14 cellular contexts compared by ENCODE assay signal in genomic region chr7:6489612-6490011, GRCh38. TPM values are rescaled to one million over a fixed set of nuclear protein-coding genes. Genes with fewer than 3 reads are reported as not detected.
A peak's percentile ranks its signal among the peaks of the same experiment; 100 is the strongest.
DNase-seq lines count a peak whose midpoint lies in the region; ATAC-seq and TF ChIP-seq lines count a peak whose summit lies in the region.
"Had no signal": no experiment of that assay in that cellular context is flagged by ENCODE, and none has a peak within 500 bp of the region (broad histone marks: within the 10 kb centered on the region; RNA-seq: fewer than 3 reads in every experiment).

No MANE protein-coding gene starts in this region.

- intact Hi-C loops in activated CD8-positive, alpha-beta T cell treated with anti-CD3 and anti-CD28 coated beads for 36 hours (cut with micrococcal nuclease): no loop called here
- intact Hi-C loops in sigmoid colon (cut with DNase I): no loop called here

- H3K4me2 ChIP-seq in Loucy (ENCODE audit: low read depth, low read length, poor library complexity, severe bottlenecking): no peak overlapping the region

- no peak for TF ChIP-seq EP300 in sigmoid colon (IDR thresholded peaks at IDR 0.05)

- no peak overlapping the region for H3K27ac ChIP-seq in sigmoid colon

- H3K36me3 Mint-ChIP-seq in activated CD8-positive, alpha-beta T cell treated with anti-CD3 and anti-CD28 coated beads for 36 hours (ENCODE audit: low read depth): no peaks in the 10 kb centered on the region
- H3K36me3 Mint-ChIP-seq in activated CD8-positive, alpha-beta T cell treated with anti-CD3 and anti-CD28 coated beads, Interleukin-2, amount 10 ng/mL, durations not matched to agents 7 days and 5 days (ENCODE audit: low read depth): no peaks in the 10 kb centered on the region
- H3K36me3 Mint-ChIP-seq: activated naive CD4-positive, alpha-beta T cell treated with anti-CD3 and anti-CD28 coated beads, Interleukin-2, amount 10 ng/mL, durations not matched to agents 7 days and 5 days had no signal

- peaks cover 2% of the 10 kb centered on the region for H3K4me1 Mint-ChIP-seq in activated CD8-positive, alpha-beta T cell treated with anti-CD3 and anti-CD28 coated beads for 36 hours (ENCODE audit: low read depth)
- peaks cover 3% of the 10 kb centered on the region for H3K4me1 Mint-ChIP-seq in activated CD8-positive, alpha-beta T cell treated with anti-CD3 and anti-CD28 coated beads, Interleukin-2, amount 10 ng/mL, durations not matched to agents 7 days and 5 days (ENCODE audit: low read depth)

- H3K36me3 ChIP-seq in Loucy (ENCODE audit: insufficient read depth, low read length) (no peaks in the 10 kb centered on the region), sigmoid colon (no peaks in the 10 kb centered on the region)

- no peak for DNase-seq in activated CD8-positive, alpha-beta T cell treated with anti-CD3 and anti-CD28 coated beads for 36 hours
- DNase-seq in activated CD8-positive, alpha-beta T cell treated with anti-CD3 and anti-CD28 coated beads, Interleukin-2, amount 10 ng/mL, durations not matched to agents 7 days and 5 days: no peak
- DNase-seq in SW480 (ENCODE audit: low spot score) (peak; percentile 75), sigmoid colon (no peak), DMS153 treated with DMSO at 0.1 percent for 48 hours (lab: John Stamatoyannopoulos, UW; ENCODE audit: unreplicated experiment) (no peak)
- DNase-seq: activated CD4-positive, alpha-beta T cell treated with anti-CD3 and anti-CD28 coated beads for 1 hour; activated naive CD4-positive, alpha-beta T cell treated with anti-CD3 and anti-CD28 coated beads, Interleukin-2, amount 10 ng/mL, durations not matched to agents 7 days and 5 days; NCI-H2107; trophoblast cell had no signal

- CTCF ChIA-PET in activated CD8-positive, alpha-beta T cell treated with anti-CD3 and anti-CD28 coated beads for 36 hours (lab: Charles Lee): no interaction called here
- CTCF ChIA-PET in activated CD8-positive, alpha-beta T cell treated with anti-CD3 and anti-CD28 coated beads, Interleukin-2, amount 10 ng/mL, durations not matched to agents 7 days and 5 days (lab: Charles Lee): interaction anchor here (0.8 to 1.4 kb wide), 2 partner anchors 11 to 26 kb away, joined by 3 read pairs; no protein-coding TSS in a partner anchor

- no peaks in the 10 kb centered on the region for H3F3A ChIP-seq in Loucy (ENCODE audit: low read depth)

- H3K4me1 ChIP-seq in Loucy (ENCODE audit: insufficient read depth, low read length, poor library complexity, severe bottlenecking) (peaks cover under 1% of the 10 kb centered on the region), sigmoid colon (peaks cover 0 to 3% (median under 1%) of the 10 kb centered on the region in 4 donors)

- H2AFZ ChIP-seq in Loucy (ENCODE audit: low read length): no peak overlapping the region

- H3K27me3 ChIP-seq in Loucy (ENCODE audit: insufficient read depth, low read length, poor library complexity, severe bottlenecking): no peaks in the 10 kb centered on the region
- no peaks in the 10 kb centered on the region for H3K27me3 ChIP-seq in sigmoid colon

- H3K9me3 ChIP-seq in Loucy (ENCODE audit: insufficient read depth, low read depth, low read length): no peaks in the 10 kb centered on the region
- H3K9me3 ChIP-seq in sigmoid colon: peaks cover 0 to 2% (median 0%) of the 10 kb centered on the region in 4 donors

- no peaks in the 10 kb centered on the region for H4K20me1 ChIP-seq in Loucy (ENCODE audit: insufficient read depth, low read length, poor library complexity, severe bottlenecking)

- 21 to 33% methylated on average over 1 of the region's 1 CpG for WGBS in sigmoid colon, 2 donors

- no peak for TF ChIP-seq CTCF in activated CD8-positive, alpha-beta T cell treated with anti-CD3 and anti-CD28 coated beads for 36 hours (IDR thresholded peaks at IDR 0.05)
- TF ChIP-seq CTCF in Loucy (conservative IDR thresholded peaks at IDR 0.05; ENCODE audit: low read length): peak; percentile 18; the same call in 1 of the 2 replicates
- no peak for TF ChIP-seq CTCF in sigmoid colon (IDR thresholded peaks at IDR 0.05)

- no peak overlapping the region for H3K4me3 Mint-ChIP-seq in activated CD8-positive, alpha-beta T cell treated with anti-CD3 and anti-CD28 coated beads for 36 hours
- no peak overlapping the region for H3K4me3 Mint-ChIP-seq in activated CD8-positive, alpha-beta T cell treated with anti-CD3 and anti-CD28 coated beads, Interleukin-2, amount 10 ng/mL, durations not matched to agents 7 days and 5 days
- H3K4me3 Mint-ChIP-seq: activated naive CD4-positive, alpha-beta T cell treated with anti-CD3 and anti-CD28 coated beads, Interleukin-2, amount 10 ng/mL, durations not matched to agents 7 days and 5 days; dendritic cell treated with granulocyte-macrophage colony-stimulating factor and Interleukin-4, amounts not matched to agents 40 ng/mL and 50 ng/mL, for 4 days; stimulated activated effector memory CD8-positive, alpha-beta T cell treated with anti-CD3 and anti-CD28 coated beads, Interleukin-12 subunit alpha, Interleukin-12 subunit beta, amount 100 ng/mL, for 72 hours had no signal

- TF ChIP-seq POLR2A in sigmoid colon (IDR thresholded peaks at IDR 0.05): no peak

- H3K9ac ChIP-seq in Loucy (ENCODE audit: low read depth, low read length, poor library complexity, severe bottlenecking): no peak overlapping the region

- ATAC-seq in activated CD8-positive, alpha-beta T cell treated with anti-CD3 and anti-CD28 coated beads for 36 hours: peak; percentile 47
- no peak for ATAC-seq in activated CD8-positive, alpha-beta T cell treated with anti-CD3 and anti-CD28 coated beads, Interleukin-2, amount 10 ng/mL, durations not matched to agents 7 days and 5 days
- no peak for ATAC-seq in GM19397 (IDR thresholded peaks at IDR 0.05; ENCODE audit: unreplicated experiment)
- no peak for ATAC-seq in HG02623 (IDR thresholded peaks at IDR 0.05; ENCODE audit: unreplicated experiment)
- ATAC-seq: stimulated activated effector memory CD8-positive, alpha-beta T cell treated with anti-CD3 and anti-CD28 coated beads, Interleukin-12 subunit alpha, Interleukin-12 subunit beta, amount 100 ng/mL, for 72 hours had no signal

- H3K79me2 ChIP-seq in Loucy (ENCODE audit: insufficient read depth, low read length): no peaks in the 10 kb centered on the region

- no peak overlapping the region for H3K4me3 ChIP-seq in Loucy (ENCODE audit: low read length, poor library complexity, severe bottlenecking)
- H3K4me3 ChIP-seq in sigmoid colon: no peak overlapping the region

- POLR2A ChIA-PET in activated CD8-positive, alpha-beta T cell treated with anti-CD3 and anti-CD28 coated beads for 36 hours (lab: Charles Lee): interaction anchor here (0.9 kb wide), 1 partner anchor 11 kb away, joined by 3 read pairs; no protein-coding TSS in a partner anchor
- POLR2A ChIA-PET in activated CD8-positive, alpha-beta T cell treated with anti-CD3 and anti-CD28 coated beads, Interleukin-2, amount 10 ng/mL, durations not matched to agents 7 days and 5 days (lab: Charles Lee): no interaction called here

- no peaks in the 10 kb centered on the region for H3K27me3 Mint-ChIP-seq in activated CD8-positive, alpha-beta T cell treated with anti-CD3 and anti-CD28 coated beads for 36 hours
- H3K27me3 Mint-ChIP-seq in activated CD8-positive, alpha-beta T cell treated with anti-CD3 and anti-CD28 coated beads, Interleukin-2, amount 10 ng/mL, durations not matched to agents 7 days and 5 days (ENCODE audit: low read depth): peaks cover 5% of the 10 kb centered on the region

- no peaks in the 10 kb centered on the region for H3K9me2 ChIP-seq in Loucy (replicated peaks; ENCODE audit: low read depth, low read length)

- no peaks in the 10 kb centered on the region for H3K9me3 Mint-ChIP-seq in activated CD8-positive, alpha-beta T cell treated with anti-CD3 and anti-CD28 coated beads for 36 hours
- peaks cover 4% of the 10 kb centered on the region for H3K9me3 Mint-ChIP-seq in activated CD8-positive, alpha-beta T cell treated with anti-CD3 and anti-CD28 coated beads, Interleukin-2, amount 10 ng/mL, durations not matched to agents 7 days and 5 days (ENCODE audit: insufficient read depth)
- H3K9me3 Mint-ChIP-seq: dendritic cell treated with granulocyte-macrophage colony-stimulating factor and Interleukin-4, amounts not matched to agents 40 ng/mL and 50 ng/mL, for 4 days; stimulated activated effector memory CD8-positive, alpha-beta T cell treated with anti-CD3 and anti-CD28 coated beads, Interleukin-12 subunit alpha, Interleukin-12 subunit beta, amount 100 ng/mL, for 72 hours had no signal

- H3K27ac Mint-ChIP-seq in activated CD8-positive, alpha-beta T cell treated with anti-CD3 and anti-CD28 coated beads for 36 hours: no peak overlapping the region
- no peak overlapping the region for H3K27ac Mint-ChIP-seq in activated CD8-positive, alpha-beta T cell treated with anti-CD3 and anti-CD28 coated beads, Interleukin-2, amount 10 ng/mL, durations not matched to agents 7 days and 5 days
- H3K27ac Mint-ChIP-seq: activated naive CD4-positive, alpha-beta T cell treated with anti-CD3 and anti-CD28 coated beads, Interleukin-2, amount 10 ng/mL, durations not matched to agents 7 days and 5 days; dendritic cell treated with granulocyte-macrophage colony-stimulating factor and Interleukin-4, amounts not matched to agents 40 ng/mL and 50 ng/mL, for 4 days; stimulated activated effector memory CD8-positive, alpha-beta T cell treated with anti-CD3 and anti-CD28 coated beads, Interleukin-12 subunit alpha, Interleukin-12 subunit beta, amount 100 ng/mL, for 72 hours had no signal

RNA-seq across cellular contexts. Expression of gene KDELR2, which starts 5.7 kb away (rescaled TPM):
- 10 to 100 TPM; 61.3 to 63.3 TPM for total RNA-seq in activated CD8-positive, alpha-beta T cell treated with anti-CD3 and anti-CD28 coated beads for 36 hours
- total RNA-seq in activated CD8-positive, alpha-beta T cell treated with anti-CD3 and anti-CD28 coated beads, Interleukin-2, amount 10 ng/mL, durations not matched to agents 7 days and 5 days: 10 to 100 TPM; 60.3 to 61.9 TPM
- 10 to 100 TPM; 42.4 to 72.0 (median 60.5) TPM for total RNA-seq in sigmoid colon
- polyA plus RNA-seq in sigmoid colon: 100 to 1,000 TPM in 1 of 3 donors, 10 to 100 TPM in 2; 59.9 to 136 (median 80.5) TPM

RNA-seq across cellular contexts. Expression of gene DAGLB, which starts 41.9 kb away (rescaled TPM):
- 10 to 100 TPM; 17.7 to 20.2 TPM for total RNA-seq in activated CD8-positive, alpha-beta T cell treated with anti-CD3 and anti-CD28 coated beads for 36 hours
- total RNA-seq in activated CD8-positive, alpha-beta T cell treated with anti-CD3 and anti-CD28 coated beads, Interleukin-2, amount 10 ng/mL, durations not matched to agents 7 days and 5 days: 10 to 100 TPM; 25.1 to 28.5 TPM
- total RNA-seq in sigmoid colon: 10 to 100 TPM in 2 of 4 donors, 1 to 10 TPM in 2; 7.5 to 11.7 (median 9.7) TPM
- 10 to 100 TPM in 1 of 3 donors, 1 to 10 TPM in 2; 3.0 to 10.9 (median 4.9) TPM for polyA plus RNA-seq in sigmoid colon
